In the genomic region with DNA sequence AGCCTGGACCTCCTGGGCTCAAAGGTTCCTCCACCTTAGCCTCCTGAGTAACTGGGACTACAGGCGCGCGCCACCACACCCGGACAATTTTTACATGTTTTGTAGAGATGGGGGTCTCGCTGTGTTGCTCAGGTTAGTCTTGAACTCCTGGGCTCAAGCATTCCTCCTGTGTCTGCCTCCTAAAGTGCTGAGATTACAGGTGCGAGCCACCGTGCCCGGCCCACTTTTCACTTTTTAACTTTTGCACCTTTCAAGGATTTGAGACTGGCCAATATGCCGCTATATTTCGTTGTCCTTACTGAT, we compare ENCODE assay signal across 10 cellular contexts. TPM values are rescaled to one million over a fixed set of nuclear protein-coding genes. Genes with fewer than 3 reads are reported as not detected.
A peak's percentile ranks its signal among the peaks of the same experiment; 100 is the strongest.
DNase-seq lines count a peak whose midpoint lies in the region; ATAC-seq and TF ChIP-seq lines count a peak whose summit lies in the region.
"Had no signal": no experiment of that assay in that cellular context is flagged by ENCODE, and none has a peak within 500 bp of the region (broad histone marks: within the 10 kb centered on the region; RNA-seq: fewer than 3 reads in every experiment).

No MANE protein-coding gene starts in this region.

- H3K9me3 ChIP-seq in heart left ventricle (no peaks in the 10 kb centered on the region), mesodermal cell (ENCODE audit: control insufficient read depth, low read length) (no peaks in the 10 kb centered on the region), upper lobe of right lung (no peaks in the 10 kb centered on the region)
- H3K9me3 ChIP-seq: adrenal gland, SJSA1 had no signal

- intact Hi-C loops in heart left ventricle (cut with DNase I) (loop anchor here in 9 of 10 donors (2.0 to 10.0 kb wide), 8 partner anchors 51 to 117 kb away; no protein-coding TSS in a partner anchor), Right ventricle myocardium superior (cut with DNase I) (loop anchor here (5.0 kb wide), 1 partner anchor 101 kb away; no protein-coding TSS in a partner anchor), upper lobe of right lung (cut with DNase I) (no loop called here)

- peak overlapping the region in 8 of 12 donors; percentile 77 to 97 (median 96) for H3K27ac ChIP-seq in heart left ventricle
- H3K27ac ChIP-seq in brain microvascular endothelial cell, result no peak overlapping the region
- no peak overlapping the region for H3K27ac ChIP-seq in mesodermal cell (ENCODE audit: low read depth, low read length, severe bottlenecking)
- H3K27ac ChIP-seq in upper lobe of right lung, result peak overlapping the region; percentile 71

- 95 to 97% (median 97%) methylated on average over 10 of the region's 10 CpGs for WGBS in heart left ventricle, 4 donors
- 86 to 96% methylated on average over 7 to 9 of the region's 10 CpGs for WGBS in mesodermal cell (ENCODE audit: insufficient coverage in 2 of 2), 2 experiments

- DNase-seq in heart left ventricle (no peak), Right ventricle myocardium superior (no peak), brain microvascular endothelial cell (no peak), upper lobe of right lung (no peak), KBM-7 (no peak), pons (ENCODE audit: low spot score) (no peak)
- DNase-seq in NK-92 treated with Interleukin-12 subunit alpha and Interleukin-12 subunit beta, amount 100 ng/mL, for 24 hours (lab: John Stamatoyannopoulos, UW), result no peak

- peaks cover 0 to 40% (median 25%) of the 10 kb centered on the region in 12 donors for H3K4me1 ChIP-seq in heart left ventricle
- peaks cover 17% of the 10 kb centered on the region for H3K4me1 ChIP-seq in mesodermal cell (ENCODE audit: control insufficient read depth, insufficient read depth, low read length, poor library complexity, severe bottlenecking)
- peaks cover 16% of the 10 kb centered on the region for H3K4me1 ChIP-seq in upper lobe of right lung

- TF ChIP-seq CTCF in heart left ventricle (IDR thresholded peaks at IDR 0.05) (no peak), brain microvascular endothelial cell (IDR thresholded peaks at IDR 0.05; ENCODE audit: low read depth, low read length, missing control alignments) (no peak), upper lobe of right lung (IDR thresholded peaks at IDR 0.05) (no peak)

- ATAC-seq in heart left ventricle, result no peak
- no peak for ATAC-seq in Right ventricle myocardium superior (ENCODE audit: poor library complexity)
- no peak for ATAC-seq in upper lobe of right lung

- H3K27me3 ChIP-seq in heart left ventricle (peaks cover 0 to 15% (median 0%) of the 10 kb centered on the region in 9 donors), brain microvascular endothelial cell (replicated peaks) (no peaks in the 10 kb centered on the region), upper lobe of right lung (no peaks in the 10 kb centered on the region)
- H3K27me3 ChIP-seq: adrenal gland, SJSA1 had no signal

- no peak for TF ChIP-seq POLR2A in heart left ventricle (IDR thresholded peaks at IDR 0.05)

- H3K4me3 ChIP-seq in heart left ventricle (peak overlapping the region in 9 of 12 donors; percentile 62 to 99 (median 89)), brain microvascular endothelial cell (ENCODE audit: low read depth, low read length) (peak overlapping the region; percentile 79), mesodermal cell (ENCODE audit: extremely low read depth, insufficient read depth, low read length, poor library complexity, severe bottlenecking) (peak overlapping the region; percentile 64), upper lobe of right lung (peak overlapping the region; percentile 81)

- no peaks in the 10 kb centered on the region for H3K36me3 ChIP-seq in heart left ventricle
- no peaks in the 10 kb centered on the region for H3K36me3 ChIP-seq in brain microvascular endothelial cell (replicated peaks)
- H3K36me3 ChIP-seq in mesodermal cell (ENCODE audit: control insufficient read depth, insufficient read depth, low read length), result no peaks in the 10 kb centered on the region
- no peaks in the 10 kb centered on the region for H3K36me3 ChIP-seq in upper lobe of right lung
- H3K36me3 ChIP-seq: adrenal gland had no signal

- in situ Hi-C loops in brain microvascular endothelial cell (cut with HindIII; ENCODE audit: low pct_ligation_motif_present, low sequenced_read_pairs), result loop anchor here (25.0 kb wide), 1 partner anchor 126 kb away; no protein-coding TSS in a partner anchor
- in situ Hi-C loops in KBM-7 (cut with MboI; ENCODE audit: low pct_unique_long_range_greater_than_20kb, low sequenced_read_pairs), result no loop called here

RNA-seq across cellular contexts. Expression of gene ITGB5, which starts 0.8 kb away (rescaled TPM):
- total RNA-seq in heart left ventricle, result 100 to 1,000 TPM in 8 of 9 donors, 10 to 100 TPM in 1; 96.3 to 223 (median 118) TPM
- 100 to 1,000 TPM in 1 of 2 donors, 10 to 100 TPM in 1; 23.1 to 159 TPM for polyA plus RNA-seq in heart left ventricle
- 112 TPM for total RNA-seq in Right ventricle myocardium superior
- polyA plus RNA-seq in mesodermal cell (2013, experiment 1 of 2), result 90.1 TPM
- 80.3 TPM for polyA plus RNA-seq in mesodermal cell (2013, experiment 2 of 2)
- 95.1 TPM for total RNA-seq in upper lobe of right lung

RNA-seq across cellular contexts. Expression of gene MUC13, which starts 46.6 kb away (rescaled TPM):
- total RNA-seq in heart left ventricle, result under 1 TPM in 1 of 9 donors, not detected in 8; 0.08 TPM
- under 1 TPM in 1 of 2 donors, not detected in 1; 0.15 TPM for polyA plus RNA-seq in heart left ventricle
- not detected for total RNA-seq in Right ventricle myocardium superior
- polyA plus RNA-seq in mesodermal cell (2013, experiment 1 of 2), result not detected
- not detected for polyA plus RNA-seq in mesodermal cell (2013, experiment 2 of 2)
- total RNA-seq in upper lobe of right lung, result not detected
- total RNA-seq: SJSA1 had no signal

Comparison
In these comparisons a context has a peak if more than half of its experiments do, and no peak if none do; other contexts are left out.
1. H3K27ac ChIP-seq: peak in heart left ventricle (8 of 12) and upper lobe of right lung (single experiment); none in brain microvascular endothelial cell (single experiment) and mesodermal cell (single experiment).
2. Peak in every context shown above with its lines, with median percentiles within 50 percentile points of each other: H3K4me3 ChIP-seq.